7 cellular contexts compared by ENCODE assay signal in the genomic region with DNA sequence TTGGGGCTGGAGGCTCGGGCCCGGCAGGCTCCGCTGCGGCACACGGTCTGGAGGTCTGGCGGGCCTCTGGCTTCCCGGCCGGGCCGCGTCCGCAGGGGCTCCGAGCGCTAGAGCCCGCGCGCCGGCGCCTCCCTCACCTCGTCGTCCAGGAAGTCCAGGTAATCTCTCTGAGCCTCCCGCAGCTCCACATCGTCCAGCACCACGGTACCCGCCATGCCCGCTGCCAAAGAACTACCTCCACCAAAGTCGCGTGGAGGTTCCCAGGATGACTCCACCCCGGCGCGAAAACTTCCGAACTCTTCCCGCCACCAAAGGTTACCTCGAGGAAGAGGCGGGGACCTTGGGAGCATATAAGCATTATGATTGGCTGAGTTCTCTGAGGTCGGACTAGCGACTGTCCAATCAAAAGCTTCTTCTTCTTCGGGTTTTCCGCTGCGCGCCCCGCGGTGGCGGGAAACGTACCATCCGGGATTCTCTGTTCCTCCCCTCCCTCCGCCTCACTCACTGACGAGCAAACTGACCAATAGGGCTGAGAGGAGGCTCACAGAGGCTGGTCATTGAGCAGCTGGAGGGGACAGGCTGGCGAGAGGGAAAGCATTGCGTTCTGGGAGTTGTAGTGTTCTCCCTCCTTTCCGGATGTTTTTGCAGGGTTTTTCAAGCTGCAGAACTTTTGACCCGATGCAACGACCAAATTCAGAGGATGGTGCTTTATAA. TPM values are rescaled to one million over a fixed set of nuclear protein-coding genes. Genes with fewer than 3 reads are reported as not detected.
DNase-seq lines count a peak whose midpoint lies in the region; ATAC-seq and TF ChIP-seq lines count a peak whose summit lies in the region.

A gene (minus strand): TSS at position 283 of the 714 bp plus-strand sequence. CDS start 68 bp downstream, at position 215.

- no peaks in the 10 kb centered on the region for H3K27me3 ChIP-seq in hepatocyte

- peak; percentile 97 for ATAC-seq in GM18505 (IDR thresholded peaks at IDR 0.05; ENCODE audit: unreplicated experiment)
- ATAC-seq in HG02973 (IDR thresholded peaks at IDR 0.05; ENCODE audit: unreplicated experiment) = peak; percentile 95

- H3K79me2 ChIP-seq in hepatocyte = peaks cover 39% of the 10 kb centered on the region

- H3K36me3 ChIP-seq in hepatocyte (replicated peaks; ENCODE audit: insufficient read depth, low read depth) = no peaks in the 10 kb centered on the region

- WGBS in hepatocyte (ENCODE audit: low lambda C conversion rate, missing lambda C conversion rate) = 1% methylated on average over 52 of the region's 52 CpGs

- H4K20me1 ChIP-seq in hepatocyte (ENCODE audit: insufficient read depth, poor library complexity, severe bottlenecking) = no peaks in the 10 kb centered on the region

- H2AFZ ChIP-seq in hepatocyte = peak within 1 kb of the TSS; percentile 91

- H3K4me1 ChIP-seq in hepatocyte (ENCODE audit: insufficient read depth) = no peaks in the 10 kb centered on the region

- DNase-seq in NCI-H2029 (lab: John Stamatoyannopoulos, UW) (peak; percentile 99), T-helper 22 cell (ENCODE audit: low read depth) (peak; percentile 95), astrocyte of the hippocampus (ENCODE audit: low read depth, low spot score) (peak; percentile 99), hepatocyte (ENCODE audit: low spot score) (peak; percentile 98), renal cortical epithelial cell (ENCODE audit: low read depth) (peak; percentile 99)

- no peak for TF ChIP-seq CTCF in hepatocyte (IDR thresholded peaks at IDR 0.05; ENCODE audit: poor library complexity)

- no peaks in the 10 kb centered on the region for H3K9me3 ChIP-seq in hepatocyte (ENCODE audit: low read depth)

- peak within 1 kb of the TSS; percentile 70 for H3K27ac ChIP-seq in hepatocyte

- peak within 1 kb of the TSS; percentile 93 for H3K4me2 ChIP-seq in hepatocyte

- peak; percentile 70 for TF ChIP-seq POLR2A in GM18505 (IDR thresholded peaks at IDR 0.05; ENCODE audit: borderline replicate concordance, extremely low read depth, insufficient read depth, insufficient read length)

- H3K4me3 ChIP-seq in hepatocyte = peak within 1 kb of the TSS; percentile 74

- no peaks in the 10 kb centered on the region for H3K9me2 ChIP-seq in hepatocyte (replicated peaks; ENCODE audit: insufficient read depth)

RNA-seq across cellular contexts. Expression of the gene that starts here (rescaled TPM):
- total RNA-seq in hepatocyte (36.4 and 40.7 TPM in 2 replicates), renal cortical epithelial cell (42.2 and 48.6 TPM in 2 replicates)
- 32.6 and 33.8 TPM in 2 replicates for polyA plus RNA-seq in hepatocyte

Comparison
In these comparisons a context has a peak if more than half of its experiments do, and no peak if none do; other contexts are left out.
1. Peak in every context shown above with its lines: DNase-seq, ATAC-seq, H3K4me3 ChIP-seq and H3K27ac ChIP-seq.